Comparison of ENCODE assay signal across 9 cellular contexts in genomic region chr20:37627060-37627766, GRCh38.
DNase-seq lines count a peak whose midpoint lies in the region; ATAC-seq, FAIRE-seq and TF ChIP-seq lines count a peak whose summit lies in the region.
"Had no signal": no experiment of that assay in that cellular context is flagged by ENCODE, and none has a peak within 500 bp of the region (broad histone marks: within the 10 kb centered on the region; RNA-seq: fewer than 3 reads in every experiment).

No MANE protein-coding gene starts in this region.

- in situ Hi-C loops in astrocyte of the cerebellum (cut with HindIII; ENCODE audit: low sequenced_read_pairs): no loop called here

- H3K9me3 Mint-ChIP-seq in chondrocyte (ENCODE audit: low read depth): no peaks in the 10 kb centered on the region
- H3K9me3 Mint-ChIP-seq: IgD-negative memory B cell had no signal

- DNase-seq in GM19239 (ENCODE audit: insufficient read length, low spot score): peak; percentile 28
- DNase-seq in NCI-H226: peak; percentile 30
- DNase-seq in astrocyte of the cerebellum (ENCODE audit: low read depth): peak; percentile 31
- peak; percentile 92 for DNase-seq in left kidney (ENCODE audit: low read depth, low spot score)
- no peak for DNase-seq in activated gamma-delta T cell treated with Interleukin-2 at 50 U/mL for 16 hours
- no peak for DNase-seq in chondrocyte (ENCODE audit: low spot score)
- no peak for DNase-seq in effector CD8-positive, alpha-beta T cell (lab: John Stamatoyannopoulos, UW)

- peaks cover 71% of the 10 kb centered on the region for H3K27me3 Mint-ChIP-seq in chondrocyte (ENCODE audit: low read depth)

- no peak for FAIRE-seq in GM19239 (lab: Jason Lieb, UNC)

- H3K27ac Mint-ChIP-seq in chondrocyte (ENCODE audit: unreplicated experiment): no peak overlapping the region
- H3K27ac Mint-ChIP-seq: IgD-negative memory B cell had no signal

- TF ChIP-seq CTCF in astrocyte of the cerebellum (IDR thresholded peaks at IDR 0.05; ENCODE audit: low read depth, low read length, missing control alignments): no peak
- no peak for TF ChIP-seq CTCF in chondrocyte (IDR thresholded peaks at IDR 0.05)

- no peaks in the 10 kb centered on the region for H3K4me1 Mint-ChIP-seq in chondrocyte (ENCODE audit: low read depth)
- H3K4me1 Mint-ChIP-seq: IgD-negative memory B cell had no signal

- H3K36me3 Mint-ChIP-seq in chondrocyte (ENCODE audit: low read depth): no peaks in the 10 kb centered on the region

- no peak overlapping the region for H3K4me3 Mint-ChIP-seq in chondrocyte (ENCODE audit: unreplicated experiment)
- H3K4me3 Mint-ChIP-seq: IgD-negative memory B cell had no signal

- no peak overlapping the region for H3K4me3 ChIP-seq in astrocyte of the cerebellum (ENCODE audit: low read depth, low read length)

- no peak for ATAC-seq in GM21515 (IDR thresholded peaks at IDR 0.05; ENCODE audit: unreplicated experiment)

Comparison
In these comparisons a context has a peak if more than half of its experiments do, and no peak if none do; other contexts are left out.
1. DNase-seq: peak in GM19239 (single experiment), NCI-H226 (single experiment), astrocyte of the cerebellum (single experiment) and left kidney (single experiment); none in activated gamma-delta T cell treated with Interleukin-2 at 50 U/mL for 16 hours (single experiment), chondrocyte (single experiment) and effector CD8-positive, alpha-beta T cell (single experiment).